21 cellular contexts compared by ENCODE assay signal in genomic region chr2:130884503-130884902, GRCh38. TPM values are rescaled to one million over a fixed set of nuclear protein-coding genes. Genes with fewer than 3 reads are reported as not detected.
DNase-seq lines count a peak whose midpoint lies in the region; ATAC-seq, FAIRE-seq and TF ChIP-seq lines count a peak whose summit lies in the region.
"Had no signal": no experiment of that assay in that cellular context is flagged by ENCODE, and none has a peak within 500 bp of the region (broad histone marks: within the 10 kb centered on the region; RNA-seq: fewer than 3 reads in every experiment).

No MANE protein-coding gene starts in this region.

- H3K4me3 ChIP-seq in LNCaP clone FGC (ENCODE audit: low read depth, low read length), result no peak overlapping the region
- no peak overlapping the region for H3K4me3 ChIP-seq in Loucy (ENCODE audit: low read length, poor library complexity, severe bottlenecking)
- H3K4me3 ChIP-seq in K562, result no peak overlapping the region
- no peak overlapping the region for H3K4me3 ChIP-seq in CD8-positive, alpha-beta T cell (ENCODE audit: low read depth, low read length)
- H3K4me3 ChIP-seq in Karpas-422 (ENCODE audit: low read length), result no peak overlapping the region
- H3K4me3 ChIP-seq: Peyer's patch, SJCRH30 had no signal

- POLR2A ChIA-PET in K562 (lab: Yijun Ruan, JAX), result no interaction called here
- POLR2A ChIA-PET in CD8-positive, alpha-beta T cell (lab: Charles Lee), result no interaction called here

- peak; percentile 19; the same call in 1 of the 2 replicates for TF ChIP-seq CTCF in LNCaP clone FGC (IDR thresholded peaks at IDR 0.05; ENCODE audit: control insufficient read depth, extremely low read depth, insufficient read depth)
- peak; percentile 13; the same call in 1 of the 2 replicates for TF ChIP-seq CTCF in Loucy (conservative IDR thresholded peaks at IDR 0.05; ENCODE audit: low read length)
- TF ChIP-seq CTCF in K562 (IDR thresholded peaks at IDR 0.05 in 2 of 3, conservative IDR thresholded peaks at IDR 0.05 in 1 of 3; ENCODE audit: insufficient read depth in 2 of 3, low read depth in 1 of 3, low read length in 3 of 3), result peak in 1 of 3 experiments; percentile 11; a peak in 1 of 6 replicates
- TF ChIP-seq CTCF in CD8-positive, alpha-beta T cell (IDR thresholded peaks at IDR 0.05), result no peak

- H3K9me3 Mint-ChIP-seq in CD8-positive, alpha-beta T cell, result no peaks in the 10 kb centered on the region
- H3K9me3 Mint-ChIP-seq: CD8-positive, alpha-beta memory T cell; T-helper 1 cell treated with Interleukin-12 subunit alpha and Interleukin-12 subunit beta and Interleukin-4 antibody, amounts not matched to agents 30 μg/mL and 1 μg/mL, for 36 hours had no signal

- no peaks in the 10 kb centered on the region for H3K27me3 ChIP-seq in Loucy (ENCODE audit: insufficient read depth, low read length, poor library complexity, severe bottlenecking)
- peaks cover 7 to 43% of the 10 kb centered on the region in 2 experiments; a peak in 3 of 5 replicates for H3K27me3 ChIP-seq in K562 (ENCODE audit: control insufficient read depth in 2 of 2, insufficient read depth in 2 of 2, low read length in 2 of 2)
- no peaks in the 10 kb centered on the region for H3K27me3 ChIP-seq in CD8-positive, alpha-beta T cell (ENCODE audit: insufficient read depth, low read length)
- no peaks in the 10 kb centered on the region for H3K27me3 ChIP-seq in Karpas-422 (ENCODE audit: low read length)
- H3K27me3 ChIP-seq: Peyer's patch had no signal

- H3K9me1 ChIP-seq in K562 (ENCODE audit: control insufficient read depth, insufficient read depth, low read length), result no peaks in the 10 kb centered on the region

- H3K9me3 ChIP-seq in Loucy (ENCODE audit: insufficient read depth, low read depth, low read length), result no peaks in the 10 kb centered on the region
- H3K9me3 ChIP-seq in K562 (replicated peaks; ENCODE audit: control insufficient read depth, insufficient read depth, low read depth, low read length), result no peaks in the 10 kb centered on the region
- no peaks in the 10 kb centered on the region for H3K9me3 ChIP-seq in CD8-positive, alpha-beta T cell (ENCODE audit: low read length)
- H3K9me3 ChIP-seq in Karpas-422 (ENCODE audit: low read length), result no peaks in the 10 kb centered on the region
- H3K9me3 ChIP-seq: Peyer's patch, SJCRH30 had no signal

- H3K27me3 Mint-ChIP-seq in CD8-positive, alpha-beta T cell (ENCODE audit: low read depth), result peaks cover 9% of the 10 kb centered on the region

- H3K79me2 ChIP-seq in Loucy (ENCODE audit: insufficient read depth, low read length), result no peaks in the 10 kb centered on the region
- H3K79me2 ChIP-seq in K562 (ENCODE audit: control insufficient read depth, insufficient read depth, low read length), result no peaks in the 10 kb centered on the region
- no peaks in the 10 kb centered on the region for H3K79me2 ChIP-seq in Karpas-422 (ENCODE audit: low read length)

- FAIRE-seq in K562 (lab: Jason Lieb, UNC), result no peak
- FAIRE-seq: GM19239 had no signal

- ATAC-seq in K562 (peak; percentile 45; the same call in 1 of the 3 replicates), left lobe of liver (peak; percentile 42)
- no peak for ATAC-seq in CD8-positive, alpha-beta T cell

- H3K36me3 ChIP-seq in Loucy (ENCODE audit: insufficient read depth, low read length) (no peaks in the 10 kb centered on the region), K562 (ENCODE audit: control insufficient read depth, insufficient read depth, low read length) (no peaks in the 10 kb centered on the region), Karpas-422 (ENCODE audit: insufficient read depth, low read length) (no peaks in the 10 kb centered on the region)
- no peaks in the 10 kb centered on the region for H3K36me3 ChIP-seq in CD8-positive, alpha-beta T cell (ENCODE audit: insufficient read depth, low read length)
- H3K36me3 ChIP-seq: Peyer's patch, SJCRH30 had no signal

- H3F3A ChIP-seq in Loucy (ENCODE audit: low read depth), result no peaks in the 10 kb centered on the region

- intact Hi-C loops in K562 (cut with micrococcal nuclease), result no loop called here
- intact Hi-C loops in CD8-positive, alpha-beta T cell (cut with DNase I, micrococcal nuclease), result no loop called here

- H4K20me1 ChIP-seq in Loucy (ENCODE audit: insufficient read depth, low read length, poor library complexity, severe bottlenecking) (no peaks in the 10 kb centered on the region), K562 (replicated peaks; ENCODE audit: control insufficient read depth, insufficient read depth, low read length) (no peaks in the 10 kb centered on the region), Karpas-422 (ENCODE audit: insufficient read depth, low read depth, low read length) (no peaks in the 10 kb centered on the region)

- CTCF ChIA-PET in K562 (lab: Yijun Ruan, JAX; ENCODE audit: low intra/inter-chr PET ratio), result no interaction called here
- CTCF ChIA-PET in CD8-positive, alpha-beta T cell (lab: Charles Lee), result interaction anchor here (0.9 to 2.1 kb wide), 2 partner anchors 11 to 87 kb away, joined by 4 to 6 read pairs; no protein-coding TSS in a partner anchor

- no peak overlapping the region for H3K4me3 Mint-ChIP-seq in CD8-positive, alpha-beta T cell
- H3K4me3 Mint-ChIP-seq: CD8-positive, alpha-beta memory T cell; T-helper 1 cell treated with Interleukin-12 subunit alpha and Interleukin-12 subunit beta and Interleukin-4 antibody, amounts not matched to agents 30 μg/mL and 1 μg/mL, for 36 hours had no signal

- H3K27ac Mint-ChIP-seq in CD8-positive, alpha-beta T cell, result no peak overlapping the region
- H3K27ac Mint-ChIP-seq: T-helper 1 cell treated with Interleukin-12 subunit alpha and Interleukin-12 subunit beta and Interleukin-4 antibody, amounts not matched to agents 30 μg/mL and 1 μg/mL, for 36 hours had no signal

- no peak for TF ChIP-seq EP300 in K562 (IDR thresholded peaks at IDR 0.05; ENCODE audit: low read length)

- H3K9ac ChIP-seq in Loucy (ENCODE audit: low read depth, low read length, poor library complexity, severe bottlenecking) (no peak overlapping the region), K562 (ENCODE audit: insufficient read depth in 1 of 2, low read depth in 2 of 2, low read length in 2 of 2) (no peak overlapping the region), Karpas-422 (ENCODE audit: low read length) (no peak overlapping the region)

- no peak for DNase-seq in LNCaP clone FGC (ENCODE audit: low read depth)
- no peak for DNase-seq in K562 (ENCODE audit: extremely low read depth in 1 of 4, low spot score in 3 of 4)
- no peak for DNase-seq in left lobe of liver (ENCODE audit: low spot score)
- DNase-seq in effector CD4-positive, alpha-beta T cell, result no peak
- DNase-seq in CD8-positive, alpha-beta T cell, result no peak
- DNase-seq in Karpas-422, result no peak
- DNase-seq in ACHN, result no peak
- DNase-seq: C1 segment of cervical spinal cord; Calu3; CD8-positive, alpha-beta memory T cell; GDM1; KBM-7; MV-4-11; NCI-H1105 treated with DMSO at 0.1 percent for 48 hours; NCI-H2171 treated with DMSO at 0.1 percent for 48 hours; NCI-H446 treated with DMSO at 0.1 percent for 48 hours; Peyer's patch; SJCRH30 had no signal

- in situ Hi-C loops in K562 (cut with MboI), result no loop called here
- in situ Hi-C loops in ACHN (cut with HindIII; ENCODE audit: low pct_ligation_motif_present, low pct_unique_long_range_greater_than_20kb, low sequenced_read_pairs), result no loop called here

- H3K4me1 Mint-ChIP-seq in CD8-positive, alpha-beta T cell (ENCODE audit: low read depth), result no peaks in the 10 kb centered on the region
- H3K4me1 Mint-ChIP-seq: CD8-positive, alpha-beta memory T cell had no signal

- WGBS in K562 (ENCODE audit: insufficient coverage, low coverage, missing lambda C conversion rate), result 2% methylated on average over 7 of the region's 7 CpGs

- H3K4me2 ChIP-seq in Loucy (ENCODE audit: low read depth, low read length, poor library complexity, severe bottlenecking) (no peak overlapping the region), K562 (ENCODE audit: insufficient read depth, low read length) (no peak overlapping the region), Karpas-422 (ENCODE audit: low read depth, low read length, poor library complexity, severe bottlenecking) (no peak overlapping the region)

- H3K27ac ChIP-seq in K562 (ENCODE audit: extremely low read depth, low read depth, low read length) (no peak overlapping the region), Karpas-422 (ENCODE audit: low read length) (no peak overlapping the region)
- no peak overlapping the region for H3K27ac ChIP-seq in CD8-positive, alpha-beta T cell (ENCODE audit: low read depth, low read length)
- H3K27ac ChIP-seq: Peyer's patch, SJCRH30 had no signal

- H3K4me1 ChIP-seq in Loucy (ENCODE audit: insufficient read depth, low read length, poor library complexity, severe bottlenecking) (no peaks in the 10 kb centered on the region), K562 (replicated peaks in 1 of 2; ENCODE audit: control insufficient read depth in 2 of 2, insufficient read depth in 2 of 2, low read length in 2 of 2) (no peaks in the 10 kb centered on the region), Karpas-422 (ENCODE audit: low read length) (no peaks in the 10 kb centered on the region)
- no peaks in the 10 kb centered on the region for H3K4me1 ChIP-seq in CD8-positive, alpha-beta T cell (ENCODE audit: insufficient read depth, low read length)
- H3K4me1 ChIP-seq: Peyer's patch, SJCRH30 had no signal

- no peak for TF ChIP-seq POLR2A in K562 (conservative IDR thresholded peaks at IDR 0.05)

- H2AFZ ChIP-seq in Loucy (ENCODE audit: low read length), result no peak overlapping the region
- H2AFZ ChIP-seq in K562 (ENCODE audit: low read depth, low read length), result no peak overlapping the region
- H2AFZ ChIP-seq in Karpas-422 (ENCODE audit: low read length), result no peak overlapping the region

- no TSS peak for BruUV-seq in K562 (replicated peaks; lab: Mats Ljungman, UMichigan)

- H3K9me2 ChIP-seq in Loucy (replicated peaks; ENCODE audit: low read depth, low read length) (no peaks in the 10 kb centered on the region), Karpas-422 (replicated peaks; ENCODE audit: insufficient read depth, low read length) (no peaks in the 10 kb centered on the region)

- no peaks in the 10 kb centered on the region for H3K36me3 Mint-ChIP-seq in CD8-positive, alpha-beta T cell
- H3K36me3 Mint-ChIP-seq: CD8-positive, alpha-beta memory T cell had no signal

- TF ChIP-seq RAD21 in K562 (CRISPR knock-in tag; conservative IDR thresholded peaks at IDR 0.05 in 1 of 2, IDR thresholded peaks at IDR 0.05 in 1 of 2), result no peak

RNA-seq across cellular contexts. Expression of gene ARHGEF4, which starts 47.8 kb away (rescaled TPM):
- total RNA-seq in K562 (2011; cell fraction: chromatin; rRNA removed; ENCODE audit: low replicate concordance), result not detected in 2 replicates
- not detected in 2 replicates for total RNA-seq in K562 (2011; cell fraction: nucleolus; rRNA removed)
- not detected in 2 replicates for total RNA-seq in K562 (2011; cell fraction: nucleoplasm; rRNA removed)
- total RNA-seq in K562 (2014; rRNA removed) (not detected in 2 replicates), K562 (2014; rRNA removed; fragmentation: Illumina TruSeq; extraction: Trizol) (not detected in 2 replicates), K562 (2015; rRNA removed; fragmentation: Illumina TruSeq; extraction: Trizol) (not detected in 2 replicates), K562 (2021) (not detected in 2 replicates), left lobe of liver (1.3 TPM)
- polyA plus RNA-seq in K562 (2011; rRNA removed) (not detected in 2 replicates), K562 (2014; fragmentation: Illumina TruSeq; extraction: Trizol) (not detected in 2 replicates), K562 (2014; fragmentation: Nextera tagmentation; extraction: Ambion mirVana) (not detected), K562 (2014; rRNA removed) (not detected in 2 replicates)
- not detected in 2 replicates for polyA plus RNA-seq in K562 (2011; cell fraction: cytosol; rRNA removed)
- polyA plus RNA-seq in K562 (2011; cell fraction: nucleus; rRNA removed), result not detected in 2 replicates
- polyA plus RNA-seq in K562 (2012), result 0.03 TPM in 2 replicates
- not detected in 2 replicates for polyA minus RNA-seq in K562 (2011; rRNA and poly(A)+ RNA removed)
- not detected in 2 replicates for polyA minus RNA-seq in K562 (2011; cell fraction: cytosol; rRNA and poly(A)+ RNA removed)
- polyA minus RNA-seq in K562 (2011; cell fraction: nucleus; rRNA and poly(A)+ RNA removed), result not detected in 2 replicates
- total RNA-seq in CD8-positive, alpha-beta T cell, result 1 to 10 TPM; 4.6 to 5.5 TPM
- total RNA-seq in Karpas-422 (2014; rRNA removed; shearing (Covaris generic); ENCODE audit: low replicate concordance), result not detected in 2 replicates
